Comparison of ENCODE assay signal across 9 cellular contexts in genomic region chr7:50308301-50309129, GRCh38. TPM values are rescaled to one million over a fixed set of nuclear protein-coding genes. Genes with fewer than 3 reads are reported as not detected.
DNase-seq lines count a peak whose midpoint lies in the region; ATAC-seq lines count a peak whose summit lies in the region.
"Had no signal": no experiment of that assay in that cellular context is flagged by ENCODE, and none has a peak within 500 bp of the region (broad histone marks: within the 10 kb centered on the region; RNA-seq: fewer than 3 reads in every experiment).

No MANE protein-coding gene starts in this region.

- H3K27me3 ChIP-seq in rectal smooth muscle tissue (ENCODE audit: control insufficient read depth, insufficient read depth, low read length): no peaks in the 10 kb centered on the region
- H3K27me3 ChIP-seq: thyroid gland had no signal

- no peaks in the 10 kb centered on the region for H3K36me3 ChIP-seq in rectal smooth muscle tissue (ENCODE audit: control insufficient read depth, insufficient read depth, low read length)
- H3K36me3 ChIP-seq: thyroid gland had no signal

- H3K9me3 Mint-ChIP-seq in activated T-cell treated with anti-CD3 and anti-CD28 coated beads, Interleukin-2, amount 50 U/mL, for 24 hours: no peaks in the 10 kb centered on the region

- H3K4me3 Mint-ChIP-seq in activated T-cell treated with anti-CD3 and anti-CD28 coated beads, Interleukin-2, amount 50 U/mL, for 24 hours: peak overlapping the region; percentile 88

- H3K4me1 Mint-ChIP-seq in activated T-cell treated with anti-CD3 and anti-CD28 coated beads, Interleukin-2, amount 50 U/mL, for 24 hours (ENCODE audit: low read depth): peaks cover 26% of the 10 kb centered on the region

- no peaks in the 10 kb centered on the region for H3K27me3 Mint-ChIP-seq in activated T-cell treated with anti-CD3 and anti-CD28 coated beads, Interleukin-2, amount 50 U/mL, for 24 hours

- DNase-seq in Jurkat, Clone E6-1 (ENCODE audit: low read depth, low spot score): peak; percentile 67
- peak; percentile 77 for DNase-seq in activated T-cell treated with anti-CD3 and anti-CD28 coated beads, Interleukin-2, amount 50 U/mL, for 24 hours
- DNase-seq in UCSD-AML1 (lab: John Stamatoyannopoulos, UW; ENCODE audit: unreplicated experiment) (no peak), NCI-H1417 (lab: John Stamatoyannopoulos, UW) (no peak), HPDE6-E6E7 (ENCODE audit: extremely low spot score) (no peak)
- DNase-seq: thyroid gland had no signal

- peak overlapping the region; percentile 96 for H3K27ac Mint-ChIP-seq in activated T-cell treated with anti-CD3 and anti-CD28 coated beads, Interleukin-2, amount 50 U/mL, for 24 hours

- peak; percentile 20 for ATAC-seq in GM18502 (IDR thresholded peaks at IDR 0.05; ENCODE audit: poor library complexity, unreplicated experiment)
- ATAC-seq in GM19467 (IDR thresholded peaks at IDR 0.05; ENCODE audit: unreplicated experiment): no peak

- H3K36me3 Mint-ChIP-seq in activated T-cell treated with anti-CD3 and anti-CD28 coated beads, Interleukin-2, amount 50 U/mL, for 24 hours (ENCODE audit: low read depth): peaks cover 89% of the 10 kb centered on the region

- H3K4me1 ChIP-seq in rectal smooth muscle tissue (ENCODE audit: control insufficient read depth, insufficient read depth, low read length): no peaks in the 10 kb centered on the region

- peak overlapping the region; percentile 88 for H3K4me3 ChIP-seq in Jurkat, Clone E6-1 (ENCODE audit: low read length)
- peak overlapping the region; percentile 41 for H3K4me3 ChIP-seq in rectal smooth muscle tissue (ENCODE audit: low read length)
- H3K4me3 ChIP-seq: thyroid gland had no signal

- no peak overlapping the region for H3K27ac ChIP-seq in rectal smooth muscle tissue (ENCODE audit: low read depth, low read length)
- H3K27ac ChIP-seq: thyroid gland had no signal

- peak overlapping the region; percentile 21 for H3K9ac ChIP-seq in rectal smooth muscle tissue (ENCODE audit: low read length)

RNA-seq across cellular contexts. Expression of gene IKZF1, which starts 4.0 kb away (rescaled TPM):
- polyA plus RNA-seq in Jurkat, Clone E6-1 (2012; ENCODE audit: insufficient read depth, insufficient read length): 144 TPM

Comparison
In these comparisons a context has a peak if more than half of its experiments do, and no peak if none do; other contexts are left out.
1. DNase-seq: peak in Jurkat, Clone E6-1 (single experiment) and activated T-cell treated with anti-CD3 and anti-CD28 coated beads, Interleukin-2, amount 50 U/mL, for 24 hours (single experiment); none in UCSD-AML1 (single experiment), NCI-H1417 (0 of 3) and HPDE6-E6E7 (single experiment).